ENCODE assay signal across 1 cellular context in the genomic region with DNA sequence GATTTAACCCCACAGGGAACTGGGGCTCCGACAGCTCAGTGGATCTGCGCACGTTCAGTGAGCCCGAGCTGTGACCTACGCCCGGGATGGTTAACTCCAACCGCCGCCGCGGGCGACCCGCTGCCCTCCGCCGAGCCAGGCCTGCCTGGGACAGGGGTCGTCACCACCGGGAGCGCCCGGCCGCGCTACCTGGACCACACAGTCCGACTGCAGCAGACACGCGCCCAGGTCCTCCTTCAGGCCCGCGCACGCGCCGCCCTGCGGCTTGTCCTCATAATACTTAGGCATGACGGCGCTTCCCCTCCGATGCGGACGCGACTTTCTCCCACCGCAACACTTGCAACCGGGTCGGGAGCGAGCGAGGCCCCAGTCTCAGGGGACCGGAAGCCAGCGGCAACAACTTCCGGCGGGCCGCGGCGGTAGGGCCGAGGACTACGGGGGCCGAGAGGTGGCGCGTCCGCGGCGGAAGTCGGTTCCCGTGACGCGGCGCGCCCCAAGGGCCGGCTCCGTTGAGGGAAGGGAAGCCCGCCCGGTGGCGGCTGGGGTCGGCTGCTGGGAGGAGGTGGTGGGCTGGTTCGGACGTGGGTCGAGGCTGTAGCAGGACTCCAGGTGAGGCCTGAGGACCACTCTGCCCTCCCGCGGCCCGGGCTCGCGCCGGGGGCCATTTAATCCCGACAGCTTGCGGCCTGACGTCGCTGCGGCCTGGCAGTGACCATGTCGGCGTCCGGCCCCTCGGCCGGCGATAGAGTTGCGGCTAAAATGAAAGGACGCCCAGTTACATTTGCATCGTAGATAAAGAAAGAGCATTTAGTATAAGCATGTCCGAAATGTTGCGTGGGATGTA.
TF ChIP-seq lines count a peak whose summit lies in the region.

A gene with protein sequence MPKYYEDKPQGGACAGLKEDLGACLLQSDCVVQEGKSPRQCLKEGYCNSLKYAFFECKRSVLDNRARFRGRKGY (minus strand): TSS at position 395 of the 844 bp plus-strand sequence. CDS start 107 bp downstream, at position 288.
Gene UNC50 (plus strand): TSS at position 472 of the 844 bp plus-strand sequence. CDS start 1,171 bp downstream, outside the sequence.

TF ChIP-seq in K562, 482 proteins besides CTCF, POLR2A, EP300 and RAD21 (continued from another document and continues in another):
- no peak for TF ChIP-seq MGA (IDR thresholded peaks at IDR 0.05)
- TF ChIP-seq L3MBTL2 (IDR thresholded peaks at IDR 0.05): peak; percentile 68
- TF ChIP-seq GABPB2 (CRISPR knock-in tag; conservative IDR thresholded peaks at IDR 0.05): no peak
- TF ChIP-seq CTBP1 (IDR thresholded peaks at IDR 0.05; ENCODE audit: borderline replicate concordance): peak; percentile 69
- TF ChIP-seq HLTF (IDR thresholded peaks at IDR 0.05): no peak
- TF ChIP-seq ZNF133 (CRISPR knock-in tag; IDR thresholded peaks at IDR 0.05): no peak
- TF ChIP-seq, protein P1, sequence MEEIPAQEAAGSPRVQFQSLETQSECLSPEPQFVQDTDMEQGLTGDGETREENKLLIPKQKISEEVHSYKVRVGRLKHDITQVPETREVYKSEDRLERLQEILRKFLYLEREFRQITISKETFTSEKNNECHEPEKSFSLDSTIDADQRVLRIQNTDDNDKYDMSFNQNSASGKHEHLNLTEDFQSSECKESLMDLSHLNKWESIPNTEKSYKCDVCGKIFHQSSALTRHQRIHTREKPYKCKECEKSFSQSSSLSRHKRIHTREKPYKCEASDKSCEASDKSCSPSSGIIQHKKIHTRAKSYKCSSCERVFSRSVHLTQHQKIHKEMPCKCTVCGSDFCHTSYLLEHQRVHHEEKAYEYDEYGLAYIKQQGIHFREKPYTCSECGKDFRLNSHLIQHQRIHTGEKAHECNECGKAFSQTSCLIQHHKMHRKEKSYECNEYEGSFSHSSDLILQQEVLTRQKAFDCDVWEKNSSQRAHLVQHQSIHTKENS (CRISPR knock-in tag; IDR thresholded peaks at IDR 0.05): no peak
- TF ChIP-seq, protein P2, sequence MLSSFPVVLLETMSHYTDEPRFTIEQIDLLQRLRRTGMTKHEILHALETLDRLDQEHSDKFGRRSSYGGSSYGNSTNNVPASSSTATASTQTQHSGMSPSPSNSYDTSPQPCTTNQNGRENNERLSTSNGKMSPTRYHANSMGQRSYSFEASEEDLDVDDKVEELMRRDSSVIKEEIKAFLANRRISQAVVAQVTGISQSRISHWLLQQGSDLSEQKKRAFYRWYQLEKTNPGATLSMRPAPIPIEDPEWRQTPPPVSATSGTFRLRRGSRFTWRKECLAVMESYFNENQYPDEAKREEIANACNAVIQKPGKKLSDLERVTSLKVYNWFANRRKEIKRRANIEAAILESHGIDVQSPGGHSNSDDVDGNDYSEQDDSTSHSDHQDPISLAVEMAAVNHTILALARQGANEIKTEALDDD (IDR thresholded peaks at IDR 0.05): no peak
- TF ChIP-seq RNF2 (IDR thresholded peaks at IDR 0.05): peak; percentile 45; the same call in 1 of the 2 replicates
- no peak for TF ChIP-seq MECOM (CRISPR knock-in tag; IDR thresholded peaks at IDR 0.05)
- TF ChIP-seq ZNF507 (tag; conservative IDR thresholded peaks at IDR 0.05): no peak
- no peak for TF ChIP-seq ZNF583 (CRISPR knock-in tag; IDR thresholded peaks at IDR 0.05)
- TF ChIP-seq HNRNPK (IDR thresholded peaks at IDR 0.05; ENCODE audit: low read depth, low read length, poor library complexity, severe bottlenecking): no peak
- no peak for TF ChIP-seq SRSF1 (IDR thresholded peaks at IDR 0.05; ENCODE audit: low read depth, low read length)
- TF ChIP-seq ZNF778 (CRISPR knock-in tag; IDR thresholded peaks at IDR 0.05): no peak
- TF ChIP-seq, protein P3, sequence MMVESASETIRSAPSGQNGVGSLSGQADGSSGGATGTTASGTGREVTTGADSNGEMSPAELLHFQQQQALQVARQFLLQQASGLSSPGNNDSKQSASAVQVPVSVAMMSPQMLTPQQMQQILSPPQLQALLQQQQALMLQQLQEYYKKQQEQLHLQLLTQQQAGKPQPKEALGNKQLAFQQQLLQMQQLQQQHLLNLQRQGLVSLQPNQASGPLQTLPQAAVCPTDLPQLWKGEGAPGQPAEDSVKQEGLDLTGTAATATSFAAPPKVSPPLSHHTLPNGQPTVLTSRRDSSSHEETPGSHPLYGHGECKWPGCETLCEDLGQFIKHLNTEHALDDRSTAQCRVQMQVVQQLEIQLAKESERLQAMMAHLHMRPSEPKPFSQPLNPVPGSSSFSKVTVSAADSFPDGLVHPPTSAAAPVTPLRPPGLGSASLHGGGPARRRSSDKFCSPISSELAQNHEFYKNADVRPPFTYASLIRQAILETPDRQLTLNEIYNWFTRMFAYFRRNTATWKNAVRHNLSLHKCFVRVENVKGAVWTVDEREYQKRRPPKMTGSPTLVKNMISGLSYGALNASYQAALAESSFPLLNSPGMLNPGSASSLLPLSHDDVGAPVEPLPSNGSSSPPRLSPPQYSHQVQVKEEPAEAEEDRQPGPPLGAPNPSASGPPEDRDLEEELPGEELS (CRISPR knock-in tag; IDR thresholded peaks at IDR 0.05; ENCODE audit: borderline replicate concordance): peak; percentile 52; the same call in 1 of the 2 replicates
- TF ChIP-seq, protein P4, sequence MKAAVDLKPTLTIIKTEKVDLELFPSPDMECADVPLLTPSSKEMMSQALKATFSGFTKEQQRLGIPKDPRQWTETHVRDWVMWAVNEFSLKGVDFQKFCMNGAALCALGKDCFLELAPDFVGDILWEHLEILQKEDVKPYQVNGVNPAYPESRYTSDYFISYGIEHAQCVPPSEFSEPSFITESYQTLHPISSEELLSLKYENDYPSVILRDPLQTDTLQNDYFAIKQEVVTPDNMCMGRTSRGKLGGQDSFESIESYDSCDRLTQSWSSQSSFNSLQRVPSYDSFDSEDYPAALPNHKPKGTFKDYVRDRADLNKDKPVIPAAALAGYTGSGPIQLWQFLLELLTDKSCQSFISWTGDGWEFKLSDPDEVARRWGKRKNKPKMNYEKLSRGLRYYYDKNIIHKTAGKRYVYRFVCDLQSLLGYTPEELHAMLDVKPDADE (conservative IDR thresholded peaks at IDR 0.05; ENCODE audit: control insufficient read depth, low read depth, low read length): peak; percentile 61; the same call in 1 of the 2 replicates
- TF ChIP-seq SMAD2 (IDR thresholded peaks at IDR 0.05; ENCODE audit: low read depth, low read length): no peak
- peak; percentile 94 for TF ChIP-seq CREM (IDR thresholded peaks at IDR 0.05; ENCODE audit: low read depth)
- TF ChIP-seq ZNF398 (CRISPR knock-in tag; IDR thresholded peaks at IDR 0.05): no peak
- TF ChIP-seq, protein P5, sequence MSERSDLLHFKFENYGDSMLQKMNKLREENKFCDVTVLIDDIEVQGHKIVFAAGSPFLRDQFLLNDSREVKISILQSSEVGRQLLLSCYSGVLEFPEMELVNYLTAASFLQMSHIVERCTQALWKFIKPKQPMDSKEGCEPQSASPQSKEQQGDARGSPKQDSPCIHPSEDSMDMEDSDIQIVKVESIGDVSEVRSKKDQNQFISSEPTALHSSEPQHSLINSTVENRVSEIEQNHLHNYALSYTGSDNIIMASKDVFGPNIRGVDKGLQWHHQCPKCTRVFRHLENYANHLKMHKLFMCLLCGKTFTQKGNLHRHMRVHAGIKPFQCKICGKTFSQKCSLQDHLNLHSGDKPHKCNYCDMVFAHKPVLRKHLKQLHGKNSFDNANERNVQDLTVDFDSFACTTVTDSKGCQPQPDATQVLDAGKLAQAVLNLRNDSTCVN (CRISPR knock-in tag; IDR thresholded peaks at IDR 0.05): no peak
- TF ChIP-seq E4F1 (CRISPR knock-in tag; IDR thresholded peaks at IDR 0.05; ENCODE audit: borderline replicate concordance): no peak
- TF ChIP-seq TARDBP (IDR thresholded peaks at IDR 0.05): 0 out of 2 replicates have a peak, but pooled peaks have one; percentile 19
- no peak for TF ChIP-seq DNMT1 (IDR thresholded peaks at IDR 0.05)
- TF ChIP-seq E2F3 (CRISPR knock-in tag; IDR thresholded peaks at IDR 0.05): no peak
- TF ChIP-seq ZNF785 (CRISPR knock-in tag; IDR thresholded peaks at IDR 0.05): no peak
- no peak for TF ChIP-seq ZNF695 (CRISPR knock-in tag; IDR thresholded peaks at IDR 0.05)
